ENCODE assay signal across 34 cellular contexts in the genomic region with DNA sequence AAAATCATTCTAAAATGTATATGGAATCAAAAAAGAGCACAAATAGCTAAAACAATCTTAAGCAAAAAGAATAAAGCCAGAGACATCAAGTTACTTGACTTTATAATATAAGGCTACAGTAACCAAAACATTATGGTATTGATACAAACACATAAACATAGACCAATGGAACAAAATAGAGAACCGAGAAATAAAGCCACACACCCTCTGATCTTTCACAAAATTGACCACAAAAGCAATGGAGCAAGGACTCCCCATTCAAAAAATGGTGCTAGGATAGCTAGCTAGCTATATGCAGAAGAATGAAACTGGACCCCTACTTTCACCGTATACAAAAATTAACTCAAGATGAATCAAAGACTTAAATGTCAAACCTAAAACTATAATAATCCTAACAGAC. TPM values are rescaled to one million over a fixed set of nuclear protein-coding genes. Genes with fewer than 3 reads are reported as not detected.
"Had no signal": no experiment of that assay in that cellular context is flagged by ENCODE, and none has a peak within 500 bp of the region (broad histone marks: within the 10 kb centered on the region; RNA-seq: fewer than 3 reads in every experiment).

No MANE protein-coding gene starts in this region.

- H3K4me3 ChIP-seq: adrenal gland, body of pancreas, breast epithelium had no signal

- H3K27ac Mint-ChIP-seq: activated CD4-positive, alpha-beta memory T cell treated with anti-CD3 and anti-CD28 coated beads, Interleukin-2, amount 10 ng/mL, durations not matched to agents 7 days and 5 days; activated CD4-positive, alpha-beta T cell treated with anti-CD3 and anti-CD28 coated beads for 36 hours; activated CD4-positive, alpha-beta T cell treated with anti-CD3 and anti-CD28 coated beads, Interleukin-2, amount 10 ng/mL, durations not matched to agents 7 days and 5 days; activated CD8-positive, alpha-beta memory T cell treated with anti-CD3 and anti-CD28 coated beads, Interleukin-2, amount 10 ng/mL, durations not matched to agents 7 days and 5 days; activated CD8-positive, alpha-beta T cell treated with anti-CD3 and anti-CD28 coated beads, Interleukin-2, amount 10 ng/mL, durations not matched to agents 7 days and 5 days; activated naive CD4-positive, alpha-beta T cell treated with anti-CD3 and anti-CD28 coated beads, Interleukin-2, amount 10 ng/mL, durations not matched to agents 7 days and 5 days; activated naive CD4-positive, alpha-beta T cell treated with anti-CD3 and anti-CD28 coated beads, Interleukin-2, amount 50 U/mL, for 24 hours; activated naive CD8-positive, alpha-beta T cell treated with anti-CD3 and anti-CD28 coated beads for 36 hours; activated T-cell treated with anti-CD3 and anti-CD28 coated beads, Interleukin-2, amount 50 U/mL, for 24 hours; activated T-helper 2 cell treated with anti-CD3 and anti-CD28 coated beads, Interferon-gamma antibody, Interleukin-2, Interleukin-4, amounts not matched to agents 10 μg/mL and 5 μg/mL and 100 μg/mL, durations not matched to agents 14 hours and 24 hours and 36 hours; T-helper 1 cell treated with Interleukin-12 subunit alpha and Interleukin-12 subunit beta and Interleukin-4 antibody, amounts not matched to agents 30 μg/mL and 1 μg/mL, for 36 hours; T-helper 2 cell treated with Interferon-gamma antibody and Interleukin-4, amounts not matched to agents 5 μg/mL and 100 μg/mL, for 36 hours; WTC11 had no signal

- H3K36me3 Mint-ChIP-seq: activated CD8-positive, alpha-beta memory T cell treated with anti-CD3 and anti-CD28 coated beads, Interleukin-2, amount 10 ng/mL, durations not matched to agents 7 days and 5 days; activated naive CD4-positive, alpha-beta T cell treated with anti-CD3 and anti-CD28 coated beads, Interleukin-2, amount 10 ng/mL, durations not matched to agents 7 days and 5 days; activated naive CD4-positive, alpha-beta T cell treated with anti-CD3 and anti-CD28 coated beads, Interleukin-2, amount 50 U/mL, for 24 hours had no signal

- H3K4me1 Mint-ChIP-seq: activated CD4-positive, alpha-beta memory T cell treated with anti-CD3 and anti-CD28 coated beads, Interleukin-2, amount 10 ng/mL, durations not matched to agents 7 days and 5 days; activated CD4-positive, alpha-beta T cell treated with anti-CD3 and anti-CD28 coated beads for 36 hours; activated CD4-positive, alpha-beta T cell treated with anti-CD3 and anti-CD28 coated beads, Interleukin-2, amount 10 ng/mL, durations not matched to agents 7 days and 5 days; activated CD8-positive, alpha-beta memory T cell treated with anti-CD3 and anti-CD28 coated beads, Interleukin-2, amount 10 ng/mL, durations not matched to agents 7 days and 5 days; activated naive CD4-positive, alpha-beta T cell treated with anti-CD3 and anti-CD28 coated beads, Interleukin-2, amount 10 ng/mL, durations not matched to agents 7 days and 5 days; activated naive CD4-positive, alpha-beta T cell treated with anti-CD3 and anti-CD28 coated beads, Interleukin-2, amount 50 U/mL, for 24 hours; activated naive CD8-positive, alpha-beta T cell treated with anti-CD3 and anti-CD28 coated beads for 36 hours had no signal

- DNase-seq: activated CD4-positive, alpha-beta memory T cell treated with anti-CD3 and anti-CD28 coated beads, Interleukin-2, amount 10 ng/mL, durations not matched to agents 7 days and 5 days; activated CD4-positive, alpha-beta T cell treated with anti-CD3 and anti-CD28 coated beads for 1 hour; activated CD4-positive, alpha-beta T cell treated with anti-CD3 and anti-CD28 coated beads for 36 hours; activated CD4-positive, alpha-beta T cell treated with anti-CD3 and anti-CD28 coated beads for 48 hours; activated CD4-positive, alpha-beta T cell treated with anti-CD3 and anti-CD28 coated beads, Interleukin-2, amount 10 ng/mL, durations not matched to agents 7 days and 5 days; activated CD4-positive, alpha-beta T cell treated with anti-CD3 and anti-CD28 coated beads, Interleukin-2, amount 50 U/mL, for 48 hours; activated CD4-positive, CD25-positive, alpha-beta regulatory T cell; activated CD8-positive, alpha-beta memory T cell treated with anti-CD3 and anti-CD28 coated beads for 24 hours; activated CD8-positive, alpha-beta memory T cell treated with anti-CD3 and anti-CD28 coated beads, Interleukin-2, amount 10 ng/mL, durations not matched to agents 7 days and 5 days; activated CD8-positive, alpha-beta memory T cell treated with anti-CD3 and anti-CD28 coated beads, Interleukin-2, amount 50 U/mL, for 48 hours; activated CD8-positive, alpha-beta T cell treated with anti-CD3 and anti-CD28 coated beads, Interleukin-2, amount 10 ng/mL, durations not matched to agents 7 days and 5 days; activated effector memory CD4-positive, alpha-beta T cell treated with Interleukin-2 at 50 U/mL for 16 hours; activated gamma-delta T cell; activated naive CD4-positive, alpha-beta T cell treated with anti-CD3 and anti-CD28 coated beads, Interleukin-2, amount 10 ng/mL, durations not matched to agents 7 days and 5 days; activated naive CD4-positive, alpha-beta T cell treated with Interleukin-2 at 50 U/mL for 16 hours; activated naive CD8-positive, alpha-beta T cell treated with anti-CD3 and anti-CD28 coated beads for 36 hours; activated T-cell treated with anti-CD3 and anti-CD28 coated beads, Interleukin-2, amount 50 U/mL, for 24 hours; activated T-cell treated with anti-CD3 and anti-CD28 coated beads, Interleukin-2, amount 50 U/mL, for 48 hours; adrenal gland; amniotic stem cell; aorta; body of pancreas; brain microvascular endothelial cell; central memory CD4-positive, alpha-beta T cell; T-helper 2 cell; T-helper 9 cell; WERI-Rb-1 had no signal

- ATAC-seq: activated CD8-positive, alpha-beta memory T cell treated with anti-CD3 and anti-CD28 coated beads, Interleukin-2, amount 10 ng/mL, durations not matched to agents 7 days and 5 days; activated CD8-positive, alpha-beta T cell treated with anti-CD3 and anti-CD28 coated beads, Interleukin-2, amount 10 ng/mL, durations not matched to agents 7 days and 5 days; body of pancreas; WTC11 had no signal

- H3K4me3 Mint-ChIP-seq: activated CD4-positive, alpha-beta memory T cell treated with anti-CD3 and anti-CD28 coated beads, Interleukin-2, amount 10 ng/mL, durations not matched to agents 7 days and 5 days; activated CD4-positive, alpha-beta T cell treated with anti-CD3 and anti-CD28 coated beads for 36 hours; activated CD4-positive, alpha-beta T cell treated with anti-CD3 and anti-CD28 coated beads, Interleukin-2, amount 10 ng/mL, durations not matched to agents 7 days and 5 days; activated CD8-positive, alpha-beta memory T cell treated with anti-CD3 and anti-CD28 coated beads, Interleukin-2, amount 10 ng/mL, durations not matched to agents 7 days and 5 days; activated CD8-positive, alpha-beta T cell treated with anti-CD3 and anti-CD28 coated beads, Interleukin-2, amount 10 ng/mL, durations not matched to agents 7 days and 5 days; activated naive CD4-positive, alpha-beta T cell treated with anti-CD3 and anti-CD28 coated beads, Interleukin-2, amount 10 ng/mL, durations not matched to agents 7 days and 5 days; activated naive CD4-positive, alpha-beta T cell treated with anti-CD3 and anti-CD28 coated beads, Interleukin-2, amount 50 U/mL, for 24 hours; activated naive CD8-positive, alpha-beta T cell treated with anti-CD3 and anti-CD28 coated beads for 36 hours; activated T-cell treated with anti-CD3 and anti-CD28 coated beads, Interleukin-2, amount 50 U/mL, for 24 hours; T-helper 1 cell treated with Interleukin-12 subunit alpha and Interleukin-12 subunit beta and Interleukin-4 antibody, amounts not matched to agents 30 μg/mL and 1 μg/mL, for 36 hours; T-helper 2 cell treated with Interferon-gamma antibody and Interleukin-4, amounts not matched to agents 5 μg/mL and 100 μg/mL, for 36 hours; WTC11 had no signal

- H3K27ac ChIP-seq: adrenal gland, body of pancreas, brain microvascular endothelial cell, breast epithelium, WERI-Rb-1 had no signal

- H3K27me3 ChIP-seq: adrenal gland, body of pancreas, brain microvascular endothelial cell, breast epithelium had no signal

- H3K9me3 Mint-ChIP-seq: activated CD4-positive, alpha-beta memory T cell treated with anti-CD3 and anti-CD28 coated beads, Interleukin-2, amount 10 ng/mL, durations not matched to agents 7 days and 5 days; activated CD4-positive, alpha-beta T cell treated with anti-CD3 and anti-CD28 coated beads, Interleukin-2, amount 10 ng/mL, durations not matched to agents 7 days and 5 days; activated naive CD4-positive, alpha-beta T cell treated with anti-CD3 and anti-CD28 coated beads, Interleukin-2, amount 10 ng/mL, durations not matched to agents 7 days and 5 days; activated naive CD8-positive, alpha-beta T cell treated with anti-CD3 and anti-CD28 coated beads for 36 hours; activated T-helper 2 cell treated with anti-CD3 and anti-CD28 coated beads, Interferon-gamma antibody, Interleukin-2, Interleukin-4, amounts not matched to agents 10 μg/mL and 5 μg/mL and 100 μg/mL, durations not matched to agents 14 hours and 24 hours and 36 hours; T-helper 1 cell treated with Interleukin-12 subunit alpha and Interleukin-12 subunit beta and Interleukin-4 antibody, amounts not matched to agents 30 μg/mL and 1 μg/mL, for 36 hours; T-helper 2 cell treated with Interferon-gamma antibody and Interleukin-4, amounts not matched to agents 5 μg/mL and 100 μg/mL, for 36 hours had no signal

RNA-seq across cellular contexts. Expression of gene GLYATL2, which starts 43.2 kb away (rescaled TPM):
- total RNA-seq: activated CD4-positive, alpha-beta memory T cell treated with anti-CD3 and anti-CD28 coated beads, Interleukin-2, amount 10 ng/mL, durations not matched to agents 7 days and 5 days; activated CD4-positive, alpha-beta T cell treated with anti-CD3 and anti-CD28 coated beads for 36 hours; activated CD4-positive, alpha-beta T cell treated with anti-CD3 and anti-CD28 coated beads, Interleukin-2, amount 10 ng/mL, durations not matched to agents 7 days and 5 days; activated CD8-positive, alpha-beta memory T cell treated with anti-CD3 and anti-CD28 coated beads, Interleukin-2, amount 10 ng/mL, durations not matched to agents 7 days and 5 days; activated CD8-positive, alpha-beta T cell treated with anti-CD3 and anti-CD28 coated beads, Interleukin-2, amount 10 ng/mL, durations not matched to agents 7 days and 5 days; activated naive CD8-positive, alpha-beta T cell treated with anti-CD3 and anti-CD28 coated beads for 36 hours; activated T-helper 2 cell treated with anti-CD3 and anti-CD28 coated beads, Interferon-gamma antibody, Interleukin-2, Interleukin-4, amounts not matched to agents 10 μg/mL and 5 μg/mL and 100 μg/mL, durations not matched to agents 14 hours and 24 hours and 36 hours; adrenal gland; astrocyte; body of pancreas had no signal
